8 cellular contexts compared by ENCODE assay signal in the genomic region with DNA sequence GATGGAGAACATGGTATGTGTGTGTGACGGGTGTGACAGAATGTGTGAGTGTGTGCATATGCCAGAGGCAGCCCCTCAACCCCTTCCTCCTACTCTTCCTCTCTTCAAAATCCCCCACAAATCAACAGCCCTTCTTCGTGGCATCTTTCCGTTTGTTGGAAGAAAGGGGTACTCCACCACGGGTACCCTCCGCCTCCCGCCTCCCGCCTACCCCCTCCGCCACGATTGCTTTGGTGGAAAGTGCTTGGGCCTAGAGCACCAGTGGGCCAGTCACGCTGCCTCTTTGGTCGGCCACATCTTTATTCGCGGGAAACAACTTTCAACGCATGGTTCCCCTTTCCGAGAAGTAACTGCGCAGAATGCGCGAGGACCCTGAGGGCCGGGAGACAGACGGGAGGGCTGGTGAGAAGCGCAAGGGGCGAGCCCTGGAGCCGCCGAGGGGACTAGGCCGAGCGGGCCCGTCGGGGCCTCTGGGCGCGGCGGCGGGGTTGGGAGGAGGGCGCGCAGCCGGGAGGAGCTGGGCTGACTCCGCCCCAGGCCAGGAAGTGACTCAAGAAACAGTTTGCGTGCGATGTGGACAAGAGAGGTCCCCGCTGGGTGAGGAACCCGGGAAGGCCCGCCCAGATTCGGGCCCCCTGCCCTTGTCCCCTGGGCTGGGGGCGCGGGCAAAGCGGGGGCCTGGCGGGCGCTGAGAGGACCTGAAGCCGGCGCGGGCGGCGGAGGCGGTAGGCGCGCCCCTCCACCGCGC.
DNase-seq lines count a peak whose midpoint lies in the region; ATAC-seq and TF ChIP-seq lines count a peak whose summit lies in the region.

TSS of gene CBLN3 (minus strand) at position 274 of the 748 bp plus-strand sequence. CDS start 614 bp downstream, outside the sequence.
TSS of gene KHNYN (plus strand) at position 560 of the 748 bp plus-strand sequence. CDS start 777 bp downstream, outside the sequence.

- peaks cover 49 to 50% of the 10 kb centered on the region in 2 experiments for H3K4me1 ChIP-seq in neutrophil (ENCODE audit: control insufficient read depth in 1 of 2, insufficient read depth in 1 of 2, low read depth in 1 of 2, low read length in 1 of 2)
- H3K4me1 ChIP-seq in subcutaneous abdominal adipose tissue (ENCODE audit: control insufficient read depth in 5 of 5, insufficient read depth in 5 of 5, low read length in 5 of 5) = peaks cover 9 to 53% (median 49%) of the 10 kb centered on the region in 5 donors

- DNase-seq in EL (peak; percentile 95), KG1 (lab: John Stamatoyannopoulos, UW) (peak; percentile 83), SIG-M5 (lab: John Stamatoyannopoulos, UW) (peak; percentile 44), activated gamma-delta T cell treated with Interleukin-2 at 50 U/mL for 16 hours (peak; percentile 86), foreskin melanocyte (peak; percentile 86)

- ATAC-seq in GM21786 (IDR thresholded peaks at IDR 0.05; ENCODE audit: unreplicated experiment) = peak; percentile 83

- H3K36me3 ChIP-seq in neutrophil = peaks cover 32% of the 10 kb centered on the region
- peaks cover 13 to 31% (median 23%) of the 10 kb centered on the region in 5 donors for H3K36me3 ChIP-seq in subcutaneous abdominal adipose tissue (ENCODE audit: control insufficient read depth in 5 of 5, insufficient read depth in 5 of 5, low read length in 5 of 5)

- H3K27me3 ChIP-seq in neutrophil (no peaks in the 10 kb centered on the region), subcutaneous abdominal adipose tissue (ENCODE audit: control insufficient read depth in 5 of 5, insufficient read depth in 4 of 5, low read length in 5 of 5) (no peaks in the 10 kb centered on the region)

- no peaks in the 10 kb centered on the region for H3K9me3 ChIP-seq in neutrophil
- H3K9me3 ChIP-seq in subcutaneous abdominal adipose tissue (ENCODE audit: control insufficient read depth in 5 of 5, low read length in 5 of 5) = no peaks in the 10 kb centered on the region

- H3K27ac ChIP-seq in neutrophil (peak within 1 kb of the TSS; percentile 99), subcutaneous abdominal adipose tissue (ENCODE audit: low read depth, low read length) (peak within 1 kb of the TSS; percentile 99)

- peak within 1 kb of the TSS; percentile 89 to 97 (median 93) for H3K9ac ChIP-seq in subcutaneous abdominal adipose tissue (ENCODE audit: low read length in 5 of 5)

- TF ChIP-seq CTCF in neutrophil (IDR thresholded peaks at IDR 0.05) = peak; percentile 37

- H3K4me3 ChIP-seq in neutrophil (ENCODE audit: low read depth in 1 of 2, low read length in 1 of 2) = peak within 1 kb of the TSS; percentile 84 to 98
- peak within 1 kb of the TSS; percentile 80 to 92 (median 89) for H3K4me3 ChIP-seq in subcutaneous abdominal adipose tissue (ENCODE audit: low read depth in 1 of 5, low read length in 5 of 5)

Comparison
In these comparisons a context has a peak if more than half of its experiments do, and no peak if none do; other contexts are left out.
1. Peak in every context shown above with its lines: DNase-seq, ATAC-seq, H3K4me3 ChIP-seq and H3K27ac ChIP-seq.
2. DNase-seq: peak in every context shown above with its lines; median percentile 95 in EL; 86 in activated gamma-delta T cell treated with Interleukin-2 at 50 U/mL for 16 hours; 86 in foreskin melanocyte; 83 in KG1; 44 in SIG-M5.